In the genomic region with DNA sequence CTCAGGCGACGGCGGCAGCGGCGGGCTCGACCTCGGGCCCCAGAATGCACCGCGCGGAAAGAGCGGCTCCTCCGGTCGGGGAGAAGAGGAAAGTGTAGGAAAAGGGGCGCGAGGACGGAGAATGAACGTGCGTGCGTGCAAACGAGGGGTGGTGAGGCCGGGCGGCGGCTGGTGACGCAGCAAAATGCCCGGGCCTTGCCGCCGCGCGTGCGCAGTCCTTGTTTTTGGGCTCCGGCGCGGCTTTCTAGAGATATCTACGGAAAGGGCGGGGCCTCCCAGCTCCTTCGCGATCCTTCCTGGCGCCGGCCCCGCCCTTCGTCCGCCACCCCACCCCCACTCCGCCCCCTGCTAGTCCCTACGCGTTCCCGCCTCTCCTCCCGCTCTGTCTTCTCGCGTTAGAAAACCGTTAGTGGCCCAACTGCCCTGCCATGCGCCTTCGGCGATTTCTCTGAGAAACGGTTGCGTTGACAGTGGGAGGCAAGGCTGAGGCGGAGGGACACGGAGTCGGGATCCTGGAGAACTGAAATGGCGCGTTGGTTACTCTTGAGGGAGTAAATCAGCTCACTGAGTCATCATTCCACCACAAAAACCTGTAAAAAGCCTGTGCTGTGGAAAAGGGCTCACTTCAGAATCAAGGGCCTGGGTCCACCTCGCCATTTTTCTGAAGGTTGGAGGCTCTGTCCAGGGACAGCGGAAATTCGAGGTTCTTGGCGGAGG, we compare ENCODE assay signal across 8 cellular contexts. TPM values are rescaled to one million over a fixed set of nuclear protein-coding genes. Genes with fewer than 3 reads are reported as not detected.
DNase-seq lines count a peak whose midpoint lies in the region; ATAC-seq and TF ChIP-seq lines count a peak whose summit lies in the region.

A gene with protein sequence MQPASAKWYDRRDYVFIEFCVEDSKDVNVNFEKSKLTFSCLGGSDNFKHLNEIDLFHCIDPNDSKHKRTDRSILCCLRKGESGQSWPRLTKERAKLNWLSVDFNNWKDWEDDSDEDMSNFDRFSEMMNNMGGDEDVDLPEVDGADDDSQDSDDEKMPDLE (minus strand): TSS at position 156 of the 717 bp plus-strand sequence. CDS start 285 bp downstream, outside the sequence.

- peak within 1 kb of the TSS; percentile 73 for H3K4me2 ChIP-seq in KMS-11

- intact Hi-C loops in esophagus muscularis mucosa (cut with DNase I): loop anchor here (1.0 to 5.0 kb wide), 2 partner anchors 37 to 41 kb away; a partner anchor contains a TSS

- no peaks in the 10 kb centered on the region for H3K27me3 ChIP-seq in KMS-11 (ENCODE audit: insufficient read depth, low read depth)
- no peaks in the 10 kb centered on the region for H3K27me3 ChIP-seq in Peyer's patch
- no peaks in the 10 kb centered on the region for H3K27me3 ChIP-seq in esophagus muscularis mucosa

- ATAC-seq in GM21737 (IDR thresholded peaks at IDR 0.05; ENCODE audit: unreplicated experiment): peak; percentile 59

- peaks cover 4% of the 10 kb centered on the region for H4K20me1 ChIP-seq in KMS-11 (ENCODE audit: insufficient read depth)

- H3K27ac ChIP-seq in KMS-11: peak within 1 kb of the TSS; percentile 98
- peak within 1 kb of the TSS; percentile 98 to 100 (median 99) for H3K27ac ChIP-seq in Peyer's patch
- peak within 1 kb of the TSS; percentile 99 to 100 (median 100) for H3K27ac ChIP-seq in esophagus muscularis mucosa (replicated peaks in 1 of 4)

- peaks cover 28% of the 10 kb centered on the region for H3K4me1 ChIP-seq in KMS-11 (ENCODE audit: low read depth, poor library complexity, severe bottlenecking)
- peaks cover 0 to 19% (median 3%) of the 10 kb centered on the region in 4 donors for H3K4me1 ChIP-seq in Peyer's patch
- H3K4me1 ChIP-seq in esophagus muscularis mucosa: peaks cover 21 to 49% (median 41%) of the 10 kb centered on the region in 4 donors

- peak; percentile 89 to 97 for TF ChIP-seq POLR2A in Peyer's patch (IDR thresholded peaks at IDR 0.05)
- TF ChIP-seq POLR2A in esophagus muscularis mucosa (IDR thresholded peaks at IDR 0.05; ENCODE audit: low read depth): peak; percentile 86

- peak within 1 kb of the TSS; percentile 90 for H3K4me3 ChIP-seq in KMS-11 (IDR thresholded peaks at IDR 0.05; ENCODE audit: insufficient read depth, low read depth, low read length)
- peak within 1 kb of the TSS; percentile 68 to 89 (median 76) for H3K4me3 ChIP-seq in Peyer's patch
- peak within 1 kb of the TSS; percentile 80 to 98 (median 96) for H3K4me3 ChIP-seq in esophagus muscularis mucosa

- TF ChIP-seq EP300 in esophagus muscularis mucosa (IDR thresholded peaks at IDR 0.05): no peak

- H3K79me2 ChIP-seq in KMS-11 (ENCODE audit: insufficient read depth, low read depth): peaks cover 55% of the 10 kb centered on the region

- under 1% methylated on average over 51 of the region's 64 CpGs for WGBS in esophagus muscularis mucosa

- peaks cover 19% of the 10 kb centered on the region for H3K36me3 ChIP-seq in KMS-11 (ENCODE audit: insufficient read depth)
- no peaks in the 10 kb centered on the region for H3K36me3 ChIP-seq in Peyer's patch
- peaks cover 0 to 5% (median 0%) of the 10 kb centered on the region in 4 donors for H3K36me3 ChIP-seq in esophagus muscularis mucosa

- H3K9ac ChIP-seq in KMS-11: peak within 1 kb of the TSS; percentile 99

- H2AFZ ChIP-seq in KMS-11 (ENCODE audit: low read depth): peak within 1 kb of the TSS; percentile 50

- H3K9me3 ChIP-seq in Peyer's patch (no peaks in the 10 kb centered on the region), esophagus muscularis mucosa (no peaks in the 10 kb centered on the region)

- DNase-seq in DMS53 treated with DMSO at 0.1 percent for 48 hours (lab: John Stamatoyannopoulos, UW; ENCODE audit: unreplicated experiment) (peak; percentile 98), Peyer's patch (peak; percentile 95 to 99 (median 99)), esophagus muscularis mucosa (ENCODE audit: extremely low spot score) (peak; percentile 99), myocyte (ENCODE audit: low read depth) (peak; percentile 98)
- peak; percentile 97 to 98 for DNase-seq in activated T-cell treated with anti-CD3 and anti-CD28 coated beads, Interleukin-2, amount 50 U/mL, for 48 hours
- DNase-seq in stimulated activated CD8-positive, alpha-beta memory T cell treated with anti-CD3 and anti-CD28 coated beads, Interleukin-7, amount 100 ng/mL, for 48 hours (ENCODE audit: extremely low read depth in 1 of 2, low read depth in 1 of 2): peak; percentile 96 to 98

- TF ChIP-seq CTCF in KMS-11 (conservative IDR thresholded peaks at IDR 0.05; ENCODE audit: low read depth, low read length) (no peak), Peyer's patch (IDR thresholded peaks at IDR 0.05) (no peak), esophagus muscularis mucosa (IDR thresholded peaks at IDR 0.05) (peak in 1 of 3 experiments; percentile 24)

RNA-seq across cellular contexts. Expression of the gene that starts here (rescaled TPM):
- total RNA-seq in Peyer's patch: 10 to 100 TPM; 50.6 to 95.7 (median 67.3) TPM
- total RNA-seq in esophagus muscularis mucosa: 100 to 1,000 TPM in 1 of 4 donors, 10 to 100 TPM in 3; 86.8 to 118 (median 92.0) TPM
- total RNA-seq in myocyte: 73.5 and 82.2 TPM in 2 replicates
- polyA plus RNA-seq in myocyte (2012): 109 TPM

Comparison
In these comparisons a context has a peak if more than half of its experiments do, and no peak if none do; other contexts are left out.
1. Peak in every context shown above with its lines: DNase-seq, ATAC-seq, H3K4me3 ChIP-seq and H3K27ac ChIP-seq.